ENCODE assay signal across 1 cellular context in the genomic region with DNA sequence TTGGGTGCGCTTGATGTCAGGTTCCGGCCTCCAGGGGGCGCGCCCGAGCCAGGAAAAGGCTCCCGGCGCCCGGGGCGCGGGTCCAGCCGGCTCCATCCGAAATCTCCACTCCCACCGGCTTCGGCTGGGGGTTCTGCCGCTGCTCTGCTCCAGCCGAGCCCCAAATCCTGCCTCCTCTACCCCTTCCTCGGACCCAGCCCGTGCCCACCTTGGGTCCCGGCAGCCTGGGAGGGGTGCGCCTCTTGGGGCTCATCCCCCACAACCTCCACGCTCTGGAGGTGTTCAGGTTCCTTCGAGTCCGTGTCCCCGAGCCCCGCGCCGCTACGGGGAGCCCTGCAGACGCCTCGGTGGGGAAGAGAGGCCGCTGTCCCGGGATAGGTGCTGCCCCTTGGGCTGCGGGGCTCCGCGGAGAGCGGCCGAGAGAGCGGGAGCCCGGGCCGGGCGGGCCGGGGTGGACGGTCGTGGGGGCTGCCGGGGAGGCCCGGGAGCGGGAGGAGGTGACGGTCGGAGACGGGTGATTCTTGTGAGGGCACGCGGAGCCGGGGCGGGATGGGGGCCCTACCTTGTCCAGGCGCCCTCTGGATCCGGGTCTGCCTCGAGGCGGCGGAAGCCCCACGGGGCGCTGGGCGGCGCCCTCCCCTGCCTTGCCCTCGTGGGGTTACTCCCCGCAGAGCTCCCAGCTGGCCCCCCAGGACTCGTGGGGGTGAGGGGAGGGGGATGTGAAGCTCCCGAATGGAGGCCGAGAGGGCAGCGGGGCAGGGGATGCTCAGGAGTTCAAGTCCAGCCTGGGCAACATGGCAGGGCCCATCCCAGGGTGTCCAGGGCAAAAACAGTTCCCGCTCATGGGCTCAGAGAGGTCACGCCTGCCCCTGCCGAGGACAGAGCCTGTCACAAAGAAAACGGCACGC.
TF ChIP-seq lines count a peak whose summit lies in the region.

No MANE protein-coding gene starts in this region.

TF ChIP-seq in K562, 482 proteins besides CTCF, POLR2A, EP300 and RAD21 (continues in another document):
- TF ChIP-seq, protein P1, sequence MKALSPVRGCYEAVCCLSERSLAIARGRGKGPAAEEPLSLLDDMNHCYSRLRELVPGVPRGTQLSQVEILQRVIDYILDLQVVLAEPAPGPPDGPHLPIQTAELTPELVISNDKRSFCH (CRISPR knock-in tag; IDR thresholded peaks at IDR 0.05): no peak
- TF ChIP-seq, protein P1 (tag; IDR thresholded peaks at IDR 0.05): no peak
- TF ChIP-seq ZNF644 (tag; IDR thresholded peaks at IDR 0.05; ENCODE audit: low read depth) (no peak), CREM (IDR thresholded peaks at IDR 0.05; ENCODE audit: low read depth) (peak; percentile 11; the same call in 1 of the 2 replicates), ZNF431 (CRISPR knock-in tag; IDR thresholded peaks at IDR 0.05) (no peak), CC2D1A (IDR thresholded peaks at IDR 0.05) (no peak), ZNF699 (CRISPR knock-in tag; IDR thresholded peaks at IDR 0.05; ENCODE audit: insufficient replicate concordance) (no peak), SMC3 (conservative IDR thresholded peaks at IDR 0.05; ENCODE audit: insufficient read depth, low read depth, low read length) (peak; percentile 55; the same call in 1 of the 2 replicates), TSC22D4 (tag; IDR thresholded peaks at IDR 0.05) (no peak), YBX1 (IDR thresholded peaks at IDR 0.05) (no peak), POLR2AphosphoS5 (IDR thresholded peaks at IDR 0.05; ENCODE audit: control insufficient read depth, insufficient read depth, low read depth, low read length) (no peak), ZNF140 (CRISPR knock-in tag; IDR thresholded peaks at IDR 0.05) (no peak), ZSCAN29 (IDR thresholded peaks at IDR 0.05) (no peak), HCFC1 (IDR thresholded peaks at IDR 0.05; ENCODE audit: low read depth, low read length) (no peak), MTA1 (IDR thresholded peaks at IDR 0.05; ENCODE audit: borderline replicate concordance) (no peak), JUND (IDR thresholded peaks at IDR 0.05; ENCODE audit: borderline replicate concordance, low read depth, low read length) (no peak), JUND (tag; IDR thresholded peaks at IDR 0.05; ENCODE audit: borderline replicate concordance, low read depth, low read length) (no peak), ZNF717 (CRISPR knock-in tag; IDR thresholded peaks at IDR 0.05) (no peak), L3MBTL2 (IDR thresholded peaks at IDR 0.05) (peak; percentile 35; the same call in 1 of the 2 replicates), SETDB1 (IDR thresholded peaks at IDR 0.05; ENCODE audit: low read length) (no peak), NCOA6 (IDR thresholded peaks at IDR 0.05) (no peak), TAF1 (IDR thresholded peaks at IDR 0.05; ENCODE audit: control insufficient read depth, extremely low read depth, insufficient read depth, low read length, severe bottlenecking) (no peak), ZBTB8A (IDR thresholded peaks at IDR 0.05; ENCODE audit: partially characterized antibody) (no peak), CSDE1 (IDR thresholded peaks at IDR 0.05) (no peak), ZNF239 (CRISPR knock-in tag; IDR thresholded peaks at IDR 0.05) (no peak), ETV1 (tag; conservative IDR thresholded peaks at IDR 0.05; ENCODE audit: low read depth) (no peak), POLR2G (IDR thresholded peaks at IDR 0.05; ENCODE audit: low read depth, low read length) (peak; percentile 82), YY1 (IDR thresholded peaks at IDR 0.05; ENCODE audit: borderline replicate concordance in 1 of 3, control insufficient read depth in 1 of 3, extremely low read depth in 1 of 3, insufficient read depth in 3 of 3, insufficient read length in 1 of 3, insufficient replicate concordance in 2 of 3, low read depth in 1 of 3, low read length in 2 of 3) (peak in 1 of 3 experiments; percentile 3), NONO (IDR thresholded peaks at IDR 0.05; ENCODE audit: low read depth in 2 of 2, low read length in 1 of 2) (peak in 1 of 2 experiments; percentile 77; a peak in 2 of 4 replicates)
- TF ChIP-seq, protein P2, sequence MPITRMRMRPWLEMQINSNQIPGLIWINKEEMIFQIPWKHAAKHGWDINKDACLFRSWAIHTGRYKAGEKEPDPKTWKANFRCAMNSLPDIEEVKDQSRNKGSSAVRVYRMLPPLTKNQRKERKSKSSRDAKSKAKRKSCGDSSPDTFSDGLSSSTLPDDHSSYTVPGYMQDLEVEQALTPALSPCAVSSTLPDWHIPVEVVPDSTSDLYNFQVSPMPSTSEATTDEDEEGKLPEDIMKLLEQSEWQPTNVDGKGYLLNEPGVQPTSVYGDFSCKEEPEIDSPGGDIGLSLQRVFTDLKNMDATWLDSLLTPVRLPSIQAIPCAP (CRISPR knock-in tag; IDR thresholded peaks at IDR 0.05; ENCODE audit: borderline replicate concordance): no peak
- TF ChIP-seq, protein P3, sequence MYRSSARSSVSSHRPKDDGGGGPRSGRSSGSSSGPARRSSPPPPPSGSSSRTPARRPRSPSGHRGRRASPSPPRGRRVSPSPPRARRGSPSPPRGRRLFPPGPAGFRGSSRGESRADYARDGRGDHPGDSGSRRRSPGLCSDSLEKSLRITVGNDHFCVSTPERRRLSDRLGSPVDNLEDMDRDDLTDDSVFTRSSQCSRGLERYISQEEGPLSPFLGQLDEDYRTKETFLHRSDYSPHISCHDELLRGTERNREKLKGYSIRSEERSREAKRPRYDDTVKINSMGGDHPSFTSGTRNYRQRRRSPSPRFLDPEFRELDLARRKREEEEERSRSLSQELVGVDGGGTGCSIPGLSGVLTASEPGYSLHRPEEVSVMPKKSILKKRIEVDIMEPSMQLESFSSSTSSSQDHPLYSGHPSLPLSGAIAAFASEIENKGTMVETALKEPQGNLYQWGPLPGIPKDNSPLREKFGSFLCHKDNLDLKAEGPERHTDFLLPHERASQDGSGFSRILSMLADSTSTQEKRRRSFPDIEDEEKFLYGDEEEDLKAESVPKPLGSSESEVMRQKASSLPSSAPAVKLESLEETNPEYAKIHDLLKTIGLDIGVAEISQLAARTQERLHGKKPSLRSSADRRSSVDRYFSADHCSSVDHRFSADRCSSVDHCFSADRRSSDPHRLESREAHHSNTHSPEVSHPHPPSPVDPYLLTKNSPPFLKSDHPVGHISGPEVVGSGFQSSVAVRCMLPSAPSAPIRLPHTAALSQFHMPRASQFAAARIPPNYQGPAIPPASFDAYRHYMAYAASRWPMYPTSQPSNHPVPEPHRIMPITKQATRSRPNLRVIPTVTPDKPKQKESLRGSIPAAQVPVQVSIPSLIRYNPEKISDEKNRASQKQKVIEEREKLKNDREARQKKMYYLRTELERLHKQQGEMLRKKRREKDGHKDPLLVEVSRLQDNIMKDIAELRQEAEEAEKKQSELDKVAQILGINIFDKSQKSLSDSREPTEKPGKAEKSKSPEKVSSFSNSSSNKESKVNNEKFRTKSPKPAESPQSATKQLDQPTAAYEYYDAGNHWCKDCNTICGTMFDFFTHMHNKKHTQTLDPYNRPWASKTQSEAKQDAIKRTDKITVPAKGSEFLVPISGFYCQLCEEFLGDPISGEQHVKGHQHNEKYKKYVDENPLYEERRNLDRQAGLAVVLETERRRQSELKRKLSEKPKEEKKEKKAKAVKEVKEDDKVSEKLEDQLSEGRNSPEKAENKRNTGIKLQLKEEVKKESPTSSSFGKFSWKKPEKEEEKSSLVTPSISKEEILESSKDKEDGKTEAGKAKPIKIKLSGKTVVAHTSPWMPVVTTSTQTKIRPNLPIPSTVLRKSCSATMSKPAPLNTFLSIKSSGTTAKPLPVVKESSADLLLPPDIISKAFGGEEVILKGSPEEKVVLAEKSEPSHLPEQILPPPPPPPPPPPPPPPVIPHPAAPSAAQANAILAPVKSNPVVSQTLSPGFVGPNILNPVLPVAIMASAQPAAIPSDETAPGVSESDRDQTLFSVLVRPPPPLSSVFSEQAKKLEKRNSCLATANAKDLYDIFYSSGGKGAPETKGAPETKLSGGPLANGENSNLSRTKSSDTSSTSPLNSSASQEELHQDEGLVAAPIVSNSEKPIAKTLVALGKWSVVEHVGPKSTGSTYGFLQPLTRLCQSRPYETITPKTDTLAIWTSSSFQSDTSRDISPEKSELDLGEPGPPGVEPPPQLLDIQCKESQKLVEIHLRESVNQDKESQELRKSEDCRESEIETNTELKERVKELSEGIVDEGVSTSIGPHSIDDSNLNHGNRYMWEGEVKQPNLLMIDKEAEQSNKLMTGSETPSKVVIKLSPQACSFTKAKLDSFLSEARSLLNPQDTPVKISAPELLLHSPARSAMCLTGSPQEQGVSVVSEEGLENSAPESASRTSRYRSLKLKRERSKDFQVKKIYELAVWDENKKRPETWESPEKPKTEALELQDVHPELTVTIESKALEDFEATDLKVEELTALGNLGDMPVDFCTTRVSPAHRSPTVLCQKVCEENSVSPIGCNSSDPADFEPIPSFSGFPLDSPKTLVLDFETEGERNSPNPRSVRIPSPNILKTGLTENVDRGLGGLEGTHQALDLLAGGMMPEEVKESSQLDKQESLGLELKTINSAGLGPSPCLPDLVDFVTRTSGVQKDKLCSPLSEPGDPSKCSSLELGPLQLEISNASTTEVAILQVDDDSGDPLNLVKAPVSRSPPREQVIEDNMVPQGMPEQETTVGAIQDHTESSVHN (IDR thresholded peaks at IDR 0.05; ENCODE audit: borderline replicate concordance in 1 of 2, low read depth in 1 of 2): no peak
- TF ChIP-seq, protein P4, sequence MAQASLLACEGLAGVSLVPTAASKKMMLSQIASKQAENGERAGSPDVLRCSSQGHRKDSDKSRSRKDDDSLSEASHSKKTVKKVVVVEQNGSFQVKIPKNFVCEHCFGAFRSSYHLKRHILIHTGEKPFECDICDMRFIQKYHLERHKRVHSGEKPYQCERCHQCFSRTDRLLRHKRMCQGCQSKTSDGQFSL (CRISPR knock-in tag; IDR thresholded peaks at IDR 0.05): peak; percentile 33; the same call in 1 of the 2 replicates
- TF ChIP-seq, protein P4 (tag; IDR thresholded peaks at IDR 0.05): no peak
- TF ChIP-seq, protein P5, sequence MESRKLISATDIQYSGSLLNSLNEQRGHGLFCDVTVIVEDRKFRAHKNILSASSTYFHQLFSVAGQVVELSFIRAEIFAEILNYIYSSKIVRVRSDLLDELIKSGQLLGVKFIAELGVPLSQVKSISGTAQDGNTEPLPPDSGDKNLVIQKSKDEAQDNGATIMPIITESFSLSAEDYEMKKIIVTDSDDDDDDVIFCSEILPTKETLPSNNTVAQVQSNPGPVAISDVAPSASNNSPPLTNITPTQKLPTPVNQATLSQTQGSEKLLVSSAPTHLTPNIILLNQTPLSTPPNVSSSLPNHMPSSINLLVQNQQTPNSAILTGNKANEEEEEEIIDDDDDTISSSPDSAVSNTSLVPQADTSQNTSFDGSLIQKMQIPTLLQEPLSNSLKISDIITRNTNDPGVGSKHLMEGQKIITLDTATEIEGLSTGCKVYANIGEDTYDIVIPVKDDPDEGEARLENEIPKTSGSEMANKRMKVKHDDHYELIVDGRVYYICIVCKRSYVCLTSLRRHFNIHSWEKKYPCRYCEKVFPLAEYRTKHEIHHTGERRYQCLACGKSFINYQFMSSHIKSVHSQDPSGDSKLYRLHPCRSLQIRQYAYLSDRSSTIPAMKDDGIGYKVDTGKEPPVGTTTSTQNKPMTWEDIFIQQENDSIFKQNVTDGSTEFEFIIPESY (CRISPR knock-in tag; IDR thresholded peaks at IDR 0.05): peak; percentile 64; the same call in 1 of the 2 replicates
- TF ChIP-seq, protein P6, sequence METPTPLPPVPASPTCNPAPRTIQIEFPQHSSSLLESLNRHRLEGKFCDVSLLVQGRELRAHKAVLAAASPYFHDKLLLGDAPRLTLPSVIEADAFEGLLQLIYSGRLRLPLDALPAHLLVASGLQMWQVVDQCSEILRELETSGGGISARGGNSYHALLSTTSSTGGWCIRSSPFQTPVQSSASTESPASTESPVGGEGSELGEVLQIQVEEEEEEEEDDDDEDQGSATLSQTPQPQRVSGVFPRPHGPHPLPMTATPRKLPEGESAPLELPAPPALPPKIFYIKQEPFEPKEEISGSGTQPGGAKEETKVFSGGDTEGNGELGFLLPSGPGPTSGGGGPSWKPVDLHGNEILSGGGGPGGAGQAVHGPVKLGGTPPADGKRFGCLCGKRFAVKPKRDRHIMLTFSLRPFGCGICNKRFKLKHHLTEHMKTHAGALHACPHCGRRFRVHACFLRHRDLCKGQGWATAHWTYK (CRISPR knock-in tag; IDR thresholded peaks at IDR 0.05): no peak
- TF ChIP-seq, protein P7, sequence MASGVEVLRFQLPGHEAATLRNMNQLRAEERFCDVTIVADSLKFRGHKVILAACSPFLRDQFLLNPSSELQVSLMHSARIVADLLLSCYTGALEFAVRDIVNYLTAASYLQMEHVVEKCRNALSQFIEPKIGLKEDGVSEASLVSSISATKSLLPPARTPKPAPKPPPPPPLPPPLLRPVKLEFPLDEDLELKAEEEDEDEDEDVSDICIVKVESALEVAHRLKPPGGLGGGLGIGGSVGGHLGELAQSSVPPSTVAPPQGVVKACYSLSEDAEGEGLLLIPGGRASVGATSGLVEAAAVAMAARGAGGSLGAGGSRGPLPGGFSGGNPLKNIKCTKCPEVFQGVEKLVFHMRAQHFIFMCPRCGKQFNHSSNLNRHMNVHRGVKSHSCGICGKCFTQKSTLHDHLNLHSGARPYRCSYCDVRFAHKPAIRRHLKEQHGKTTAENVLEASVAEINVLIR (CRISPR knock-in tag; IDR thresholded peaks at IDR 0.05): no peak
- TF ChIP-seq, protein P8, sequence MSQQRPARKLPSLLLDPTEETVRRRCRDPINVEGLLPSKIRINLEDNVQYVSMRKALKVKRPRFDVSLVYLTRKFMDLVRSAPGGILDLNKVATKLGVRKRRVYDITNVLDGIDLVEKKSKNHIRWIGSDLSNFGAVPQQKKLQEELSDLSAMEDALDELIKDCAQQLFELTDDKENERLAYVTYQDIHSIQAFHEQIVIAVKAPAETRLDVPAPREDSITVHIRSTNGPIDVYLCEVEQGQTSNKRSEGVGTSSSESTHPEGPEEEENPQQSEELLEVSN (IDR thresholded peaks at IDR 0.05; ENCODE audit: borderline replicate concordance in 1 of 2, extremely low read depth in 1 of 2, insufficient read depth in 1 of 2, insufficient read length in 1 of 2, low read depth in 1 of 2, low read length in 1 of 2, poor library complexity in 1 of 2, severe bottlenecking in 1 of 2): peak in 1 of 2 experiments; percentile 55
- TF ChIP-seq, protein P9, sequence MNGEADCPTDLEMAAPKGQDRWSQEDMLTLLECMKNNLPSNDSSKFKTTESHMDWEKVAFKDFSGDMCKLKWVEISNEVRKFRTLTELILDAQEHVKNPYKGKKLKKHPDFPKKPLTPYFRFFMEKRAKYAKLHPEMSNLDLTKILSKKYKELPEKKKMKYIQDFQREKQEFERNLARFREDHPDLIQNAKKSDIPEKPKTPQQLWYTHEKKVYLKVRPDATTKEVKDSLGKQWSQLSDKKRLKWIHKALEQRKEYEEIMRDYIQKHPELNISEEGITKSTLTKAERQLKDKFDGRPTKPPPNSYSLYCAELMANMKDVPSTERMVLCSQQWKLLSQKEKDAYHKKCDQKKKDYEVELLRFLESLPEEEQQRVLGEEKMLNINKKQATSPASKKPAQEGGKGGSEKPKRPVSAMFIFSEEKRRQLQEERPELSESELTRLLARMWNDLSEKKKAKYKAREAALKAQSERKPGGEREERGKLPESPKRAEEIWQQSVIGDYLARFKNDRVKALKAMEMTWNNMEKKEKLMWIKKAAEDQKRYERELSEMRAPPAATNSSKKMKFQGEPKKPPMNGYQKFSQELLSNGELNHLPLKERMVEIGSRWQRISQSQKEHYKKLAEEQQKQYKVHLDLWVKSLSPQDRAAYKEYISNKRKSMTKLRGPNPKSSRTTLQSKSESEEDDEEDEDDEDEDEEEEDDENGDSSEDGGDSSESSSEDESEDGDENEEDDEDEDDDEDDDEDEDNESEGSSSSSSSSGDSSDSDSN (IDR thresholded peaks at IDR 0.05; ENCODE audit: borderline replicate concordance in 1 of 2, low read depth in 2 of 2, low read length in 2 of 2): 0 out of 4 replicates have a peak, but pooled peaks of 1 of the 2 experiments have one; percentile 22
